In the genomic region with DNA sequence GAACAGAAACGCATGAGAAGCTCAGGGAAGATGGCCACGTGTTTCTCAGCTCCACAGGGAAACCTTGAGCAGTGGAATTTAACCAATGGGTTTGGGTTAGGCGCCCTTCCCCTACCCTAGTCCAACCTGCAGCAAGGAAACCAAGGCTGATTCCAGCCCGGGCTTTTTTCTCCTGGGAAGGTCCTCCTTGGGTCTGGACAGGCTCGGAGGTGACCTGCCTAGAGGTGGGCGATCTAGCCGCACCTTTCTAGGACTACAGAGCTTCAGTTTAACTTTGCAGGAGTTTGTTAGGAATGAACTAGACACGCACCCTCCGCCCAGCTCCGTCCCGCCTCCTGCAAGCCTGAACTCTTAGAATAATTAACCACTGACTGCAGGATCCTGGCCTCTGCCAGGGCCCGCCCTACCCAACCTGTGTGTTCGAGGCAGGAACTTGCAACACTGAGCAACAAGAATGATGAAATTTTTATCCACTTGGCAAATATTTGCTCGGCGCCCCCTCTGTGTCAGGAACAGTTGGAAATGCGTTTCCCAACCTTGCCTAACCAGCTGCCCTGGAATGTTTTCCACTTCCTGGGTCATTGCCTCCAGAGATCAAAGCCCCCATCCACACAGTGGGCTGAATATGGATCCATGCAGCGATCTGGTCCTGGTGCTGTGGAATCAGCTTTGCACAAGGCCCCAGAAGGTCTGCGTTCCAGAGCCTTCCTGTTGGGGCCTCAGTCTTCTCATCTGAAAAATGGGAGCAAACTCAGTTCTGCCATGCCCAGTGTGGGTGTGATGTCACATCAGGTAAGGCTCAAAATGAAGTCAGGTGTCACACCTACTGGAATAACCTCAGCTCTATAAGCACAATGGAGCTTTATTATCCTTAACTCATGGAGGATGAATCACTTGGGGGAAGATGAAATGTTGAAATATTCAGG, we compare ENCODE assay signal across 1 cellular context.
TF ChIP-seq lines count a peak whose summit lies in the region.

No MANE protein-coding gene starts in this region.

TF ChIP-seq in A549, 52 proteins besides CTCF, POLR2A, EP300 and RAD21 (continued from another document):
- TF ChIP-seq CHD2 (IDR thresholded peaks at IDR 0.05; ENCODE audit: low read length, partially characterized antibody) (no peak), GATA3 (IDR thresholded peaks at IDR 0.05; ENCODE audit: borderline replicate concordance) (peak; percentile 80), MAZ (IDR thresholded peaks at IDR 0.05; ENCODE audit: borderline replicate concordance, low read depth, low read length) (no peak), TP53 (CRISPR knock-in tag; IDR thresholded peaks at IDR 0.05) (no peak), FOXS1 (CRISPR knock-in tag; IDR thresholded peaks at IDR 0.05) (no peak), PBX3 (IDR thresholded peaks at IDR 0.05) (peak; percentile 68), ZNF302 (CRISPR knock-in tag; IDR thresholded peaks at IDR 0.05) (no peak), ATOH8 (CRISPR knock-in tag; IDR thresholded peaks at IDR 0.05; ENCODE audit: low read depth) (no peak), POLR2AphosphoS2 (conservative IDR thresholded peaks at IDR 0.05; ENCODE audit: low read length) (no peak), KDM5A (IDR thresholded peaks at IDR 0.05) (no peak), ESRRA (IDR thresholded peaks at IDR 0.05; ENCODE audit: borderline replicate concordance, low read length) (0 out of 2 replicates have a peak, but pooled peaks have one; percentile 19), FOSL2 (IDR thresholded peaks at IDR 0.05) (peak; percentile 31; the same call in 1 of the 2 replicates), FOSL2 (CRISPR knock-in tag; IDR thresholded peaks at IDR 0.05) (peak; percentile 36; the same call in 1 of the 2 replicates), MYC (IDR thresholded peaks at IDR 0.05; ENCODE audit: borderline replicate concordance, low read length) (no peak), HES2 (IDR thresholded peaks at IDR 0.05) (peak; percentile 96), CBX2 (IDR thresholded peaks at IDR 0.05; ENCODE audit: borderline replicate concordance, low read depth) (no peak), KDM1A (IDR thresholded peaks at IDR 0.05; ENCODE audit: low read depth) (peak; percentile 99), CEBPB (IDR thresholded peaks at IDR 0.05) (peak; percentile 98 to 99), MAFK (IDR thresholded peaks at IDR 0.05; ENCODE audit: partially characterized antibody) (peak; percentile 60), HOXB13 (CRISPR knock-in tag; IDR thresholded peaks at IDR 0.05; ENCODE audit: low read depth) (peak; percentile 11; the same call in 1 of the 2 replicates), RARB (CRISPR knock-in tag; IDR thresholded peaks at IDR 0.05) (0 out of 2 replicates have a peak, but pooled peaks have one; percentile 20), HOXA7 (CRISPR knock-in tag; IDR thresholded peaks at IDR 0.05) (no peak), PHF8 (IDR thresholded peaks at IDR 0.05; ENCODE audit: borderline replicate concordance, low read depth) (no peak), FOSB (CRISPR knock-in tag; IDR thresholded peaks at IDR 0.05) (no peak), HMGXB4 (CRISPR knock-in tag; IDR thresholded peaks at IDR 0.05; ENCODE audit: borderline replicate concordance) (no peak), USF2 (IDR thresholded peaks at IDR 0.05) (no peak), JUNB (IDR thresholded peaks at IDR 0.05) (peak; percentile 69), REST (IDR thresholded peaks at IDR 0.05) (no peak), NR3C1 (IDR thresholded peaks at IDR 0.05) (no peak), HOXB5 (CRISPR knock-in tag; IDR thresholded peaks at IDR 0.05) (no peak), CHD4 (IDR thresholded peaks at IDR 0.05; ENCODE audit: borderline replicate concordance) (peak; percentile 98), ZFP36 (IDR thresholded peaks at IDR 0.05; ENCODE audit: borderline replicate concordance, partially characterized antibody) (peak; percentile 3), SREBF2 (IDR thresholded peaks at IDR 0.05) (no peak), HEYL (CRISPR knock-in tag; IDR thresholded peaks at IDR 0.05) (no peak), TFCP2L1 (CRISPR knock-in tag; IDR thresholded peaks at IDR 0.05) (no peak), CBX8 (IDR thresholded peaks at IDR 0.05) (no peak), JUN (IDR thresholded peaks at IDR 0.05) (peak; percentile 91 to 95), RCOR1 (IDR thresholded peaks at IDR 0.05; ENCODE audit: low read depth, low read length) (peak; percentile 89), EHF (CRISPR knock-in tag; IDR thresholded peaks at IDR 0.05) (no peak), RNF2 (IDR thresholded peaks at IDR 0.05; ENCODE audit: borderline replicate concordance, low read depth) (no peak)
- TF ChIP-seq, protein P1, sequence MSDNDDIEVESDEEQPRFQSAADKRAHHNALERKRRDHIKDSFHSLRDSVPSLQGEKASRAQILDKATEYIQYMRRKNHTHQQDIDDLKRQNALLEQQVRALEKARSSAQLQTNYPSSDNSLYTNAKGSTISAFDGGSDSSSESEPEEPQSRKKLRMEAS (IDR thresholded peaks at IDR 0.05) = peak; percentile 63
- TF ChIP-seq, protein P2, sequence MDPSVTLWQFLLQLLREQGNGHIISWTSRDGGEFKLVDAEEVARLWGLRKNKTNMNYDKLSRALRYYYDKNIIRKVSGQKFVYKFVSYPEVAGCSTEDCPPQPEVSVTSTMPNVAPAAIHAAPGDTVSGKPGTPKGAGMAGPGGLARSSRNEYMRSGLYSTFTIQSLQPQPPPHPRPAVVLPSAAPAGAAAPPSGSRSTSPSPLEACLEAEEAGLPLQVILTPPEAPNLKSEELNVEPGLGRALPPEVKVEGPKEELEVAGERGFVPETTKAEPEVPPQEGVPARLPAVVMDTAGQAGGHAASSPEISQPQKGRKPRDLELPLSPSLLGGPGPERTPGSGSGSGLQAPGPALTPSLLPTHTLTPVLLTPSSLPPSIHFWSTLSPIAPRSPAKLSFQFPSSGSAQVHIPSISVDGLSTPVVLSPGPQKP (IDR thresholded peaks at IDR 0.05; ENCODE audit: low read depth, low read length) = no peak
- TF ChIP-seq, protein P3, sequence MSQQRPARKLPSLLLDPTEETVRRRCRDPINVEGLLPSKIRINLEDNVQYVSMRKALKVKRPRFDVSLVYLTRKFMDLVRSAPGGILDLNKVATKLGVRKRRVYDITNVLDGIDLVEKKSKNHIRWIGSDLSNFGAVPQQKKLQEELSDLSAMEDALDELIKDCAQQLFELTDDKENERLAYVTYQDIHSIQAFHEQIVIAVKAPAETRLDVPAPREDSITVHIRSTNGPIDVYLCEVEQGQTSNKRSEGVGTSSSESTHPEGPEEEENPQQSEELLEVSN (IDR thresholded peaks at IDR 0.05; ENCODE audit: borderline replicate concordance, low read depth) = 0 out of 2 replicates have a peak, but pooled peaks have one; percentile 23
